Comparison of ENCODE assay signal across 22 cellular contexts in genomic region chr11:27347361-27347760, GRCh38.
"Had no signal": no experiment of that assay in that cellular context is flagged by ENCODE, and none has a peak within 500 bp of the region (broad histone marks: within the 10 kb centered on the region; RNA-seq: fewer than 3 reads in every experiment).

No MANE protein-coding gene starts in this region.

- H3K27me3 ChIP-seq: adrenal gland, esophagus muscularis mucosa, gastroesophageal sphincter, heart left ventricle, neutrophil, sigmoid colon, spleen, thyroid gland had no signal

- H3K36me3 ChIP-seq: adrenal gland, esophagus muscularis mucosa, gastroesophageal sphincter, heart left ventricle, neutrophil, sigmoid colon, thyroid gland had no signal

- H3K36me3 Mint-ChIP-seq: activated naive CD4-positive, alpha-beta T cell treated with anti-CD3 and anti-CD28 coated beads, Interleukin-2, amount 50 U/mL, for 72 hours had no signal

- H3K27ac Mint-ChIP-seq: activated naive CD4-positive, alpha-beta T cell treated with anti-CD3 and anti-CD28 coated beads, Interleukin-2, amount 50 U/mL, for 72 hours; naive thymus-derived CD4-positive, alpha-beta T cell; stimulated activated naive B cell treated with anti-CD40 and anti-IgM and Interleukin-4, amounts not matched to agents 10 μg/mL and 1 μg/mL and 100 μg/mL, for 72 hours had no signal

- ATAC-seq: activated naive CD4-positive, alpha-beta T cell treated with anti-CD3 and anti-CD28 coated beads, Interleukin-2, amount 50 U/mL, for 72 hours; gastroesophageal sphincter; heart left ventricle; naive thymus-derived CD4-positive, alpha-beta T cell; stimulated activated naive B cell treated with anti-CD40 and anti-IgM and Interleukin-4, amounts not matched to agents 10 μg/mL and 1 μg/mL and 100 μg/mL, for 72 hours had no signal

- FAIRE-seq: astrocyte, bronchial epithelial cell, endothelial cell of umbilical vein had no signal

- H3K4me1 Mint-ChIP-seq: naive thymus-derived CD4-positive, alpha-beta T cell; stimulated activated naive B cell treated with anti-CD40 and anti-IgM and Interleukin-4, amounts not matched to agents 10 μg/mL and 1 μg/mL and 100 μg/mL, for 72 hours had no signal

- H3K4me3 ChIP-seq: adrenal gland, esophagus muscularis mucosa, gastroesophageal sphincter, sigmoid colon, spleen, thyroid gland had no signal

- H3K4me1 ChIP-seq: adrenal gland, spleen, thyroid gland had no signal

- H3K9me3 ChIP-seq: adrenal gland, esophagus muscularis mucosa, gastroesophageal sphincter, heart left ventricle, neutrophil, sigmoid colon, spleen, thyroid gland had no signal

- H3K9me3 Mint-ChIP-seq: activated naive CD4-positive, alpha-beta T cell treated with anti-CD3 and anti-CD28 coated beads, Interleukin-2, amount 50 U/mL, for 72 hours; naive thymus-derived CD4-positive, alpha-beta T cell; stimulated activated naive B cell treated with anti-CD40 and anti-IgM and Interleukin-4, amounts not matched to agents 10 μg/mL and 1 μg/mL and 100 μg/mL, for 72 hours had no signal

- H3K4me3 Mint-ChIP-seq: naive thymus-derived CD4-positive, alpha-beta T cell; stimulated activated naive B cell treated with anti-CD40 and anti-IgM and Interleukin-4, amounts not matched to agents 10 μg/mL and 1 μg/mL and 100 μg/mL, for 72 hours had no signal

- H3K27me3 Mint-ChIP-seq: naive thymus-derived CD4-positive, alpha-beta T cell; stimulated activated naive B cell treated with anti-CD40 and anti-IgM and Interleukin-4, amounts not matched to agents 10 μg/mL and 1 μg/mL and 100 μg/mL, for 72 hours had no signal

- DNase-seq: activated CD4-positive, alpha-beta T cell treated with anti-CD3 and anti-CD28 coated beads, Interleukin-2, amount 50 U/mL, for 4 hours; activated CD4-positive, CD25-positive, alpha-beta regulatory T cell treated with anti-CD3 and anti-CD28 coated beads, Interleukin-2, amount 50 U/mL, for 72 hours; activated gamma-delta T cell treated with Interleukin-2 at 50 U/mL for 16 hours; adrenal gland; cerebellar nuclear complex; effector CD4-positive, alpha-beta T cell; heart left ventricle; naive thymus-derived CD4-positive, alpha-beta T cell; sigmoid colon; spleen; stimulated activated CD4-positive, alpha-beta T cell treated with anti-CD3 and anti-CD28 coated beads, Interleukin-4, amount 100 ng/mL, for 4 hours; stimulated activated naive B cell treated with anti-CD40 and anti-IgM and Interleukin-4, amounts not matched to agents 10 μg/mL and 1 μg/mL and 100 μg/mL, for 72 hours; T-helper 1 cell; T1000; thyroid gland had no signal

- H3K27ac ChIP-seq: adrenal gland, esophagus muscularis mucosa, gastroesophageal sphincter, heart left ventricle, neutrophil, sigmoid colon, spleen, thyroid gland had no signal
